27 cellular contexts compared by ENCODE assay signal in genomic region chr21:37939251-37939650, GRCh38. TPM values are rescaled to one million over a fixed set of nuclear protein-coding genes. Genes with fewer than 3 reads are reported as not detected.
"Had no signal": no experiment of that assay in that cellular context is flagged by ENCODE, and none has a peak within 500 bp of the region (broad histone marks: within the 10 kb centered on the region; RNA-seq: fewer than 3 reads in every experiment).

No MANE protein-coding gene starts in this region.

- H3K27me3 ChIP-seq: ascending aorta, left lung, sigmoid colon, uterus had no signal

- H3K4me3 ChIP-seq: ascending aorta, heart right ventricle, left lung, lower lobe of right lung, sigmoid colon, thoracic aorta, uterus had no signal

- H3K4me1 ChIP-seq: ascending aorta, left lung, lower lobe of right lung, sigmoid colon, uterus had no signal

- H3K9me3 ChIP-seq: ascending aorta, left lung, lower lobe of right lung, sigmoid colon, thoracic aorta, uterus had no signal

- H3K27ac ChIP-seq: ascending aorta, heart right ventricle, left lung, lower lobe of right lung, sigmoid colon, thoracic aorta, uterus, VCaP had no signal

- ATAC-seq: activated CD4-positive, CD25-positive, alpha-beta regulatory T cell treated with anti-CD3 and anti-CD28 coated beads, Interleukin-2, amount 50 U/mL, for 24 hours; esophagus mucosa; heart right ventricle; left lung; lower lobe of right lung; stimulated activated effector memory CD8-positive, alpha-beta T cell treated with anti-CD3 and anti-CD28 coated beads, Interleukin-12 subunit alpha, Interleukin-12 subunit beta, amount 100 ng/mL, for 72 hours had no signal

- DNase-seq: activated CD4-positive, alpha-beta memory T cell treated with anti-CD3 and anti-CD28 coated beads for 36 hours; activated CD4-positive, alpha-beta T cell treated with anti-CD3 and anti-CD28 coated beads, Interleukin-2, amount 10 ng/mL, durations not matched to agents 24 days and 14 days; activated CD8-positive, alpha-beta memory T cell treated with anti-CD3 and anti-CD28 coated beads, Interleukin-2, amount 50 U/mL, for 48 hours; activated gamma-delta T cell; activated naive CD4-positive, alpha-beta T cell treated with anti-CD3 and anti-CD28 coated beads, Interleukin-2, amount 10 ng/mL, durations not matched to agents 7 days and 5 days; activated naive CD8-positive, alpha-beta T cell treated with anti-CD3 and anti-CD28 coated beads, Interleukin-2, amount 10 ng/mL, durations not matched to agents 7 days and 5 days; activated T-cell treated with anti-CD3 and anti-CD28 coated beads, Interleukin-2, amount 50 U/mL, for 24 hours; caudate nucleus; foreskin melanocyte; heart right ventricle; kidney glomerular epithelial cell; left lung; lower lobe of right lung; mesendoderm; sigmoid colon; small intestine; stimulated activated CD4-positive, alpha-beta T cell treated with anti-CD3 and anti-CD28 coated beads, Interleukin-4, amount 100 ng/mL, for 24 hours; T-helper 9 cell; uterus had no signal

- H3K36me3 ChIP-seq: ascending aorta, heart right ventricle, left lung, lower lobe of right lung, sigmoid colon, thoracic aorta, uterus had no signal

RNA-seq across cellular contexts. Expression of gene KCNJ6, which starts 23.0 kb away (rescaled TPM):
- total RNA-seq: activated CD4-positive, alpha-beta memory T cell treated with anti-CD3 and anti-CD28 coated beads for 36 hours; activated CD4-positive, alpha-beta T cell treated with anti-CD3 and anti-CD28 coated beads, Interleukin-2, amount 10 ng/mL, durations not matched to agents 24 days and 14 days; activated naive CD8-positive, alpha-beta T cell treated with anti-CD3 and anti-CD28 coated beads, Interleukin-2, amount 10 ng/mL, durations not matched to agents 7 days and 5 days; endothelial cell of umbilical vein; esophagus mucosa; heart right ventricle; subcutaneous adipose tissue; thoracic aorta had no signal
- polyA plus RNA-seq: endothelial cell of umbilical vein, heart right ventricle had no signal
